8 cellular contexts compared by ENCODE assay signal in genomic region chr1:165851034-165851658, GRCh38. TPM values are rescaled to one million over a fixed set of nuclear protein-coding genes. Genes with fewer than 3 reads are reported as not detected.
DNase-seq lines count a peak whose midpoint lies in the region; ATAC-seq and TF ChIP-seq lines count a peak whose summit lies in the region.

No MANE protein-coding gene starts in this region.

- TF ChIP-seq CTCF in astrocyte of the spinal cord (IDR thresholded peaks at IDR 0.05; ENCODE audit: low read depth, low read length) (no peak), uterus (IDR thresholded peaks at IDR 0.05) (no peak), testis (IDR thresholded peaks at IDR 0.05) (no peak)

- peak; percentile 68 for ATAC-seq in GM21528 (IDR thresholded peaks at IDR 0.05; ENCODE audit: low FRiP score, unreplicated experiment)

- H3K9me3 ChIP-seq in uterus (no peaks in the 10 kb centered on the region), testis (no peaks in the 10 kb centered on the region)

- H3K4me1 ChIP-seq in uterus (no peaks in the 10 kb centered on the region), testis (no peaks in the 10 kb centered on the region)

- in situ Hi-C loops in KBM-7 (cut with MboI; ENCODE audit: low pct_unique_long_range_greater_than_20kb, low sequenced_read_pairs) (no loop called here), astrocyte of the spinal cord (cut with HindIII; ENCODE audit: low sequenced_read_pairs) (no loop called here), ACHN (cut with HindIII; ENCODE audit: low pct_ligation_motif_present, low pct_unique_long_range_greater_than_20kb, low sequenced_read_pairs) (no loop called here)

- intact Hi-C loops in uterus (cut with DNase I; ENCODE audit: low total_unique reads) = no loop called here
- intact Hi-C loops in testis (cut with DNase I; ENCODE audit: low total_unique reads) = no loop called here

- H3K27me3 ChIP-seq in uterus = no peaks in the 10 kb centered on the region
- H3K27me3 ChIP-seq in testis = no peaks in the 10 kb centered on the region

- no peaks in the 10 kb centered on the region for H3K36me3 ChIP-seq in uterus
- no peaks in the 10 kb centered on the region for H3K36me3 ChIP-seq in testis (ENCODE audit: low read depth, missing control alignments)

- TF ChIP-seq POLR2A in uterus (IDR thresholded peaks at IDR 0.05) (no peak), testis (IDR thresholded peaks at IDR 0.05) (no peak)

- DNase-seq in ELR (ENCODE audit: low read depth) (peak; percentile 83), KBM-7 (peak; percentile 66), astrocyte of the spinal cord (ENCODE audit: low read depth, low spot score) (peak; percentile 59), uterus (no peak), testis (no peak), ACHN (no peak), middle frontal gyrus (ENCODE audit: extremely low spot score, low spot score) (no peak)

- 69 to 79% methylated on average over 4 of the region's 4 CpGs for WGBS in testis, 2 donors

- H3K4me3 ChIP-seq in astrocyte of the spinal cord (ENCODE audit: low read depth, low read length) (no peak overlapping the region), uterus (no peak overlapping the region), testis (no peak overlapping the region)

- H3K27ac ChIP-seq in uterus (no peak overlapping the region), testis (no peak overlapping the region)

RNA-seq across cellular contexts. Expression of gene UCK2, which starts 23.7 kb away (rescaled TPM):
- 10 to 100 TPM in 3 of 4 donors, 1 to 10 TPM in 1; 3.5 to 34.1 (median 25.7) TPM for total RNA-seq in uterus
- 10 to 100 TPM; 27.6 to 29.7 TPM for total RNA-seq in testis
- polyA plus RNA-seq in testis (ENCODE audit: insufficient read depth, low read depth, low replicate concordance) = 29.9 TPM

Comparison
In these comparisons a context has a peak if more than half of its experiments do, and no peak if none do; other contexts are left out.
1. DNase-seq: peak in ELR (single experiment), KBM-7 (single experiment) and astrocyte of the spinal cord (single experiment); none in uterus (0 of 2), testis (single experiment), ACHN (single experiment) and middle frontal gyrus (single experiment).